In the genomic region with DNA sequence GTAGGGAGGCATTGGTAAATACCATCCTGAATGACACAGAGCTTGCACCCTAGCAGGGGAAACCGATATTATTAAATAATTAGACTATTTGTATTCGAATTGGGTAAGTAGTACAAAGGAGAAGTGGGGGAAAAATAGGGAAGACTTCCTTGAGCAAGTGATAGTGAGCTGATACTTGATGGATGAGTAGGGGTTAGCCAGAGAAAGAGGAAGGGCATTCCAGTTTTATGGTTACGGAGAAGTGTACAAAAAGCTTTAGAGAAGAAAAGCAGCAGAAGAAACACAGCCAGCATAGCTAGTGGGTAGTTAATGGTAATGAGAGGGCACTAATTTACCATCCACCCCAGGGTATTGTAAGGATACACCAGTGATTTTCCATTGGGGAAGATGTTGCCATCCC, we compare ENCODE assay signal across 8 cellular contexts. TPM values are rescaled to one million over a fixed set of nuclear protein-coding genes. Genes with fewer than 3 reads are reported as not detected.
DNase-seq lines count a peak whose midpoint lies in the region; ATAC-seq and TF ChIP-seq lines count a peak whose summit lies in the region.

No MANE protein-coding gene starts in this region.

- POLR2A ChIA-PET in activated naive CD8-positive, alpha-beta T cell treated with anti-CD3 and anti-CD28 coated beads, Interleukin-2, amount 10 ng/mL, durations not matched to agents 7 days and 5 days (lab: Charles Lee) = no interaction called here

- H3K27me3 ChIP-seq in HL-60 (ENCODE audit: insufficient read depth, poor library complexity, severe bottlenecking) (no peaks in the 10 kb centered on the region), transverse colon (no peaks in the 10 kb centered on the region)

- H3K36me3 ChIP-seq in transverse colon = peaks cover 0 to 22% (median 7%) of the 10 kb centered on the region in 4 donors

- peaks cover 33% of the 10 kb centered on the region for H3K4me1 Mint-ChIP-seq in activated naive CD8-positive, alpha-beta T cell treated with anti-CD3 and anti-CD28 coated beads, Interleukin-2, amount 10 ng/mL, durations not matched to agents 7 days and 5 days
- H3K4me1 Mint-ChIP-seq in naive B cell = peaks cover 33 to 40% (median 39%) of the 10 kb centered on the region in 3 donors

- H3K27ac Mint-ChIP-seq in activated naive CD8-positive, alpha-beta T cell treated with anti-CD3 and anti-CD28 coated beads, Interleukin-2, amount 10 ng/mL, durations not matched to agents 7 days and 5 days = no peak overlapping the region
- peak overlapping the region in 3 of 6 donors; percentile 81 to 100 (median 96) for H3K27ac Mint-ChIP-seq in naive B cell

- 77 to 84% methylated on average over 3 of the region's 3 CpGs for WGBS in transverse colon (ENCODE audit: low coverage in 1 of 2), 2 donors

- TF ChIP-seq EP300 in transverse colon (IDR thresholded peaks at IDR 0.05; ENCODE audit: low read depth) = no peak

- H3K27me3 Mint-ChIP-seq in activated naive CD8-positive, alpha-beta T cell treated with anti-CD3 and anti-CD28 coated beads, Interleukin-2, amount 10 ng/mL, durations not matched to agents 7 days and 5 days = no peaks in the 10 kb centered on the region
- H3K27me3 Mint-ChIP-seq in naive B cell = no peaks in the 10 kb centered on the region

- no peaks in the 10 kb centered on the region for H3K9me3 Mint-ChIP-seq in activated naive CD8-positive, alpha-beta T cell treated with anti-CD3 and anti-CD28 coated beads, Interleukin-2, amount 10 ng/mL, durations not matched to agents 7 days and 5 days
- no peaks in the 10 kb centered on the region for H3K9me3 Mint-ChIP-seq in naive B cell

- H3K27ac ChIP-seq in HL-60 (replicated peaks) (no peak overlapping the region), transverse colon (no peak overlapping the region)

- peak overlapping the region; percentile 88 for H3K4me3 Mint-ChIP-seq in activated naive CD8-positive, alpha-beta T cell treated with anti-CD3 and anti-CD28 coated beads, Interleukin-2, amount 10 ng/mL, durations not matched to agents 7 days and 5 days
- peak overlapping the region in 6 of 8 donors; percentile 11 to 99 (median 78) for H3K4me3 Mint-ChIP-seq in naive B cell

- H3K4me1 ChIP-seq in transverse colon = peaks cover 7 to 31% (median 18%) of the 10 kb centered on the region in 4 donors

- in situ Hi-C loops in transverse colon (cut with MboI; ENCODE audit: low pct_ligation_motif_present in 1 of 4, low pct_unique_long_range_greater_than_20kb in 1 of 4, low sequenced_read_pairs in 3 of 4) = loop anchor here in 1 of 4 donors (25.0 kb wide), 1 partner anchor 104 kb away; no protein-coding TSS in a partner anchor

- no peak for TF ChIP-seq POLR2A in transverse colon (IDR thresholded peaks at IDR 0.05)

- no peak for TF ChIP-seq CTCF in HL-60 (IDR thresholded peaks at IDR 0.05; ENCODE audit: insufficient read depth, low read length)
- no peak for TF ChIP-seq CTCF in transverse colon (IDR thresholded peaks at IDR 0.05)

- no peaks in the 10 kb centered on the region for H3K9me3 ChIP-seq in transverse colon

- ATAC-seq in activated naive CD8-positive, alpha-beta T cell treated with anti-CD3 and anti-CD28 coated beads, Interleukin-2, amount 10 ng/mL, durations not matched to agents 7 days and 5 days (ENCODE audit: low read depth) = no peak
- ATAC-seq in naive B cell (ENCODE audit: low read depth in 2 of 2) (no peak), HG02852 (IDR thresholded peaks at IDR 0.05; ENCODE audit: unreplicated experiment) (no peak)

- DNase-seq in COR-L47 (lab: John Stamatoyannopoulos, UW) (peak; percentile 2), HL-60 (ENCODE audit: low read depth in 1 of 2, low spot score in 1 of 2) (no peak), naive B cell (no peak), transverse colon (no peak), NCI-H1105 treated with DMSO at 0.1 percent for 48 hours (lab: John Stamatoyannopoulos, UW) (no peak), globus pallidus (ENCODE audit: low spot score) (no peak)
- DNase-seq in activated naive CD8-positive, alpha-beta T cell treated with anti-CD3 and anti-CD28 coated beads, Interleukin-2, amount 10 ng/mL, durations not matched to agents 7 days and 5 days = no peak

- H3K4me3 ChIP-seq in HL-60 (replicated peaks; ENCODE audit: insufficient read depth, low read length) (peak overlapping the region; percentile 59), transverse colon (no peak overlapping the region)

- intact Hi-C loops in transverse colon (cut with DNase I; ENCODE audit: low total_unique reads) = no loop called here

- peaks cover 21% of the 10 kb centered on the region for H3K36me3 Mint-ChIP-seq in activated naive CD8-positive, alpha-beta T cell treated with anti-CD3 and anti-CD28 coated beads, Interleukin-2, amount 10 ng/mL, durations not matched to agents 7 days and 5 days
- H3K36me3 Mint-ChIP-seq in naive B cell = peaks cover 7 to 10% of the 10 kb centered on the region in 2 donors

RNA-seq across cellular contexts. Expression of a gene that starts 1.6 kb away (rescaled TPM):
- total RNA-seq in activated naive CD8-positive, alpha-beta T cell treated with anti-CD3 and anti-CD28 coated beads, Interleukin-2, amount 10 ng/mL, durations not matched to agents 7 days and 5 days = 10 to 100 TPM; 29.6 to 31.1 TPM
- 10 to 100 TPM; 16.9 to 24.9 (median 21.7) TPM for polyA plus RNA-seq in naive B cell (ENCODE audit: low read depth in 6 of 6)
- 10 to 100 TPM in 3 of 4 donors, 1 to 10 TPM in 1; 9.8 to 66.5 (median 23.9) TPM for total RNA-seq in transverse colon

RNA-seq across cellular contexts. Expression of a gene that starts 1.7 kb away (rescaled TPM):
- under 1 TPM; 0.17 to 0.20 TPM for total RNA-seq in activated naive CD8-positive, alpha-beta T cell treated with anti-CD3 and anti-CD28 coated beads, Interleukin-2, amount 10 ng/mL, durations not matched to agents 7 days and 5 days
- under 1 TPM in 3 of 6 donors, not detected in 3; 0.08 to 0.26 (median 0.19) TPM for polyA plus RNA-seq in naive B cell (ENCODE audit: low read depth in 6 of 6)
- not detected for total RNA-seq in transverse colon
